21 cellular contexts compared by ENCODE assay signal in genomic region chr4:113499166-113499565, GRCh38.
DNase-seq lines count a peak whose midpoint lies in the region; ATAC-seq, FAIRE-seq and TF ChIP-seq lines count a peak whose summit lies in the region.
"Had no signal": no experiment of that assay in that cellular context is flagged by ENCODE, and none has a peak within 500 bp of the region (broad histone marks: within the 10 kb centered on the region; RNA-seq: fewer than 3 reads in every experiment).

No MANE protein-coding gene starts in this region.

- H3K36me3 Mint-ChIP-seq in chondrocyte (ENCODE audit: low read depth), result peaks cover 37% of the 10 kb centered on the region

- no peak for TF ChIP-seq CTCF in left ventricle myocardium inferior (IDR thresholded peaks at IDR 0.05; ENCODE audit: borderline replicate concordance)
- no peak for TF ChIP-seq CTCF in VCaP (conservative IDR thresholded peaks at IDR 0.05)
- TF ChIP-seq CTCF in HepG2 (CRISPR knock-in tag; IDR thresholded peaks at IDR 0.05), result no peak
- no peak for TF ChIP-seq CTCF in chondrocyte (IDR thresholded peaks at IDR 0.05)

- H3K27ac Mint-ChIP-seq in chondrocyte (ENCODE audit: unreplicated experiment), result no peak overlapping the region
- H3K27ac Mint-ChIP-seq: CD4-positive, alpha-beta memory T cell had no signal

- peak overlapping the region; percentile 53 for H3K27ac ChIP-seq in left ventricle myocardium inferior (replicated peaks)
- peak overlapping the region; percentile 34 for H3K27ac ChIP-seq in VCaP
- H3K27ac ChIP-seq in HepG2 (ENCODE audit: extremely low read length, insufficient read depth, low read length), result no peak overlapping the region
- H3K27ac ChIP-seq: A549, BLaER1 had no signal

- DNase-seq in left ventricle myocardium inferior, result no peak
- DNase-seq in left cardiac atrium, result no peak
- peak; percentile 20 for DNase-seq in HepG2 (ENCODE audit: low spot score)
- no peak for DNase-seq in chondrocyte (ENCODE audit: low spot score)
- DNase-seq in HAP-1 (ENCODE audit: low spot score in 2 of 2), result no peak
- DNase-seq: CD4-positive, alpha-beta memory T cell; DMS79; KG1; MV-4-11; NCI-H1930; NCI-H345; NCI-H69 had no signal

- TF ChIP-seq RAD21 in HepG2 (CRISPR knock-in tag; IDR thresholded peaks at IDR 0.05), result no peak

- no peak overlapping the region for H2AFZ ChIP-seq in HepG2 (ENCODE audit: low read length)

- no TSS peak for BruUV-seq in HepG2 (replicated peaks; lab: Mats Ljungman, UMichigan)

- H3K4me1 ChIP-seq in left ventricle myocardium inferior (peaks cover 60% of the 10 kb centered on the region), HepG2 (ENCODE audit: insufficient read depth, low read length) (peaks cover 10% of the 10 kb centered on the region), HAP-1 (peaks cover 3% of the 10 kb centered on the region; the same call in 1 of the 2 replicates)
- H3K4me1 ChIP-seq: A549 had no signal

- peaks cover 9% of the 10 kb centered on the region for H3K9me3 Mint-ChIP-seq in chondrocyte (ENCODE audit: low read depth)

- no peaks in the 10 kb centered on the region for H4K20me1 ChIP-seq in HepG2 (ENCODE audit: insufficient read depth, low read length)
- H4K20me1 ChIP-seq: BLaER1 had no signal

- no peak overlapping the region for H3K4me3 Mint-ChIP-seq in chondrocyte (ENCODE audit: unreplicated experiment)
- H3K4me3 Mint-ChIP-seq: CD4-positive, alpha-beta memory T cell had no signal

- FAIRE-seq in HepG2 (lab: Jason Lieb, UNC), result no peak
- FAIRE-seq: A549, GM12892, GM18507, H54, RCC 7860 had no signal

- no peaks in the 10 kb centered on the region for H3K79me2 ChIP-seq in HepG2 (ENCODE audit: insufficient read depth, low read length)

- 100% methylated on average over 1 of the region's 1 CpG for WGBS in HepG2 (ENCODE audit: low lambda C conversion rate)

- no peak overlapping the region for H3K4me3 ChIP-seq in left ventricle myocardium inferior
- H3K4me3 ChIP-seq in HepG2 (replicated peaks in 1 of 3; ENCODE audit: insufficient read depth in 1 of 3, low read depth in 2 of 3, low read length in 3 of 3), result no peak overlapping the region
- no peak overlapping the region for H3K4me3 ChIP-seq in HAP-1
- H3K4me3 ChIP-seq: A549, BLaER1 had no signal

- peaks cover 21% of the 10 kb centered on the region for H3K4me1 Mint-ChIP-seq in chondrocyte (ENCODE audit: low read depth)
- H3K4me1 Mint-ChIP-seq: CD4-positive, alpha-beta memory T cell had no signal

- H3K9ac ChIP-seq in HepG2 (ENCODE audit: insufficient read depth, low read depth, low read length), result no peak overlapping the region
- H3K9ac ChIP-seq: BLaER1 had no signal

- H3K27me3 ChIP-seq in left ventricle myocardium inferior (ENCODE audit: low read depth) (no peaks in the 10 kb centered on the region), HepG2 (ENCODE audit: control insufficient read depth in 1 of 2, insufficient read depth in 2 of 2, low read length in 2 of 2) (no peaks in the 10 kb centered on the region), HAP-1 (ENCODE audit: low read depth) (no peaks in the 10 kb centered on the region)
- H3K27me3 ChIP-seq: BLaER1 had no signal

- POLR2A ChIA-PET in HepG2 (lab: Yijun Ruan, JAX), result interaction anchor here (0.6 kb wide), 1 partner anchor 105 kb away, joined by 3 read pairs; no protein-coding TSS in a partner anchor

- CTCF ChIA-PET in HepG2 (lab: Yijun Ruan, JAX; ENCODE audit: low intra/inter-chr PET ratio, low total read pairs), result no interaction called here

- no peak for ATAC-seq in left cardiac atrium
- no peak for ATAC-seq in HepG2
- ATAC-seq in GM21423 (IDR thresholded peaks at IDR 0.05; ENCODE audit: unreplicated experiment), result no peak
- ATAC-seq: A549, Right ventricle myocardium inferior had no signal

- intact Hi-C loops in left ventricle myocardium inferior (cut with micrococcal nuclease), result no loop called here
- intact Hi-C loops in left cardiac atrium (cut with DNase I), result no loop called here
- intact Hi-C loops in HepG2 (cut with micrococcal nuclease; ENCODE audit: unreplicated experiment), result no loop called here

- TF ChIP-seq POLR2A in HepG2 (IDR thresholded peaks at IDR 0.05; ENCODE audit: insufficient read depth in 1 of 2, low read depth in 2 of 2, low read length in 2 of 2), result no peak

- in situ Hi-C loops in HepG2 (cut with HindIII; ENCODE audit: extremely low pct_ligation_motif_present, low pct_unique_long_range_greater_than_20kb) (no loop called here), HAP-1 (cut with MboI; ENCODE audit: low sequenced_read_pairs) (no loop called here)

- no peaks in the 10 kb centered on the region for H3K9me3 ChIP-seq in left ventricle myocardium inferior (replicated peaks)
- no peaks in the 10 kb centered on the region for H3K9me3 ChIP-seq in HepG2 (ENCODE audit: low read length)
- no peaks in the 10 kb centered on the region for H3K9me3 ChIP-seq in HAP-1
- H3K9me3 ChIP-seq: A549 had no signal

- peaks cover 43% of the 10 kb centered on the region for H3K36me3 ChIP-seq in left ventricle myocardium inferior
- peaks cover 1 to 13% of the 10 kb centered on the region in 2 experiments; a peak in 2 of 5 replicates for H3K36me3 ChIP-seq in HepG2 (replicated peaks in 1 of 2; ENCODE audit: control insufficient read depth in 1 of 2, insufficient read depth in 2 of 2, low read length in 2 of 2)
- peaks cover 16% of the 10 kb centered on the region for H3K36me3 ChIP-seq in HAP-1 (replicated peaks)

- no peak overlapping the region for H3K4me2 ChIP-seq in HepG2 (ENCODE audit: low read depth, low read length)
- H3K4me2 ChIP-seq: A549, BLaER1 had no signal

- TF ChIP-seq EP300 in HepG2 (IDR thresholded peaks at IDR 0.05; ENCODE audit: low read depth in 2 of 2, low read length in 2 of 2) (no peak), HepG2 (CRISPR knock-in tag; IDR thresholded peaks at IDR 0.05; ENCODE audit: borderline replicate concordance) (no peak)

- H3K27me3 Mint-ChIP-seq in chondrocyte (ENCODE audit: low read depth), result no peaks in the 10 kb centered on the region
- H3K27me3 Mint-ChIP-seq: CD4-positive, alpha-beta memory T cell had no signal

TF ChIP-seq in HepG2, 621 proteins besides CTCF, POLR2A, EP300 and RAD21:
- TF ChIP-seq FOXP4 (CRISPR knock-in tag; IDR thresholded peaks at IDR 0.05), result no peak
- TF ChIP-seq SRY (CRISPR knock-in tag; IDR thresholded peaks at IDR 0.05), result no peak
- TF ChIP-seq, protein P1, sequence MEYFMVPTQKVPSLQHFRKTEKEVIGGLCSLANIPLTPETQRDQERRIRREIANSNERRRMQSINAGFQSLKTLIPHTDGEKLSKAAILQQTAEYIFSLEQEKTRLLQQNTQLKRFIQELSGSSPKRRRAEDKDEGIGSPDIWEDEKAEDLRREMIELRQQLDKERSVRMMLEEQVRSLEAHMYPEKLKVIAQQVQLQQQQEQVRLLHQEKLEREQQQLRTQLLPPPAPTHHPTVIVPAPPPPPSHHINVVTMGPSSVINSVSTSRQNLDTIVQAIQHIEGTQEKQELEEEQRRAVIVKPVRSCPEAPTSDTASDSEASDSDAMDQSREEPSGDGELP (IDR thresholded peaks at IDR 0.05; ENCODE audit: borderline replicate concordance, low read depth), result peak; percentile 87
- TF ChIP-seq NONO (IDR thresholded peaks at IDR 0.05), result no peak
- TF ChIP-seq NONO (CRISPR knock-in tag; conservative IDR thresholded peaks at IDR 0.05), result no peak
TF ChIP-seq in HepG2: peak in this region for 1.
